ENCODE assay signal across 10 cellular contexts in genomic region chr3:102979682-102980378, GRCh38.
DNase-seq lines count a peak whose midpoint lies in the region; ATAC-seq and TF ChIP-seq lines count a peak whose summit lies in the region.
"Had no signal": no experiment of that assay in that cellular context is flagged by ENCODE, and none has a peak within 500 bp of the region (broad histone marks: within the 10 kb centered on the region; RNA-seq: fewer than 3 reads in every experiment).

No MANE protein-coding gene starts in this region.

- no peaks in the 10 kb centered on the region for H3K36me3 Mint-ChIP-seq in activated naive CD8-positive, alpha-beta T cell treated with anti-CD3 and anti-CD28 coated beads, Interleukin-2, amount 50 U/mL, for 24 hours (ENCODE audit: low read depth)
- H3K36me3 Mint-ChIP-seq: activated CD4-positive, alpha-beta memory T cell treated with anti-CD3 and anti-CD28 coated beads for 36 hours had no signal

- 35 to 37% methylated on average over 4 of the region's 4 CpGs for WGBS in esophagus, 2 donors

- CTCF ChIA-PET in AG04449 (lab: Yijun Ruan, JAX), result no interaction called here

- intact Hi-C loops in posterior cingulate gyrus (cut with DNase I), result no loop called here

- TF ChIP-seq CTCF in AG04449 (IDR thresholded peaks at IDR 0.05; ENCODE audit: insufficient read depth, low read length, missing control alignments), result no peak

- no peaks in the 10 kb centered on the region for H3K4me1 Mint-ChIP-seq in activated naive CD8-positive, alpha-beta T cell treated with anti-CD3 and anti-CD28 coated beads, Interleukin-2, amount 50 U/mL, for 24 hours
- H3K4me1 Mint-ChIP-seq: B cell had no signal

- ATAC-seq in activated naive CD8-positive, alpha-beta T cell treated with anti-CD3 and anti-CD28 coated beads, Interleukin-2, amount 50 U/mL, for 24 hours, result no peak
- ATAC-seq in HG02798 (IDR thresholded peaks at IDR 0.05; ENCODE audit: poor library complexity, unreplicated experiment), result no peak

- no peaks in the 10 kb centered on the region for H3K9me3 ChIP-seq in esophagus (ENCODE audit: control insufficient read depth in 2 of 2, insufficient read depth in 1 of 2, low read depth in 1 of 2, low read length in 1 of 2)

- no peaks in the 10 kb centered on the region for H3K9me3 Mint-ChIP-seq in activated naive CD8-positive, alpha-beta T cell treated with anti-CD3 and anti-CD28 coated beads, Interleukin-2, amount 50 U/mL, for 24 hours
- H3K9me3 Mint-ChIP-seq: activated CD4-positive, alpha-beta memory T cell treated with anti-CD3 and anti-CD28 coated beads for 36 hours had no signal

- no peaks in the 10 kb centered on the region for H3K36me3 ChIP-seq in esophagus (ENCODE audit: control insufficient read depth in 2 of 2, insufficient read depth in 2 of 2, low read length in 1 of 2)

- H3K4me3 ChIP-seq in AG04449 (ENCODE audit: low read depth, low read length), result no peak overlapping the region
- H3K4me3 ChIP-seq in esophagus (ENCODE audit: low read depth in 1 of 2, low read length in 2 of 2), result no peak overlapping the region

- POLR2A ChIA-PET in AG04449 (lab: Yijun Ruan, JAX), result no interaction called here

- H3K27ac ChIP-seq in esophagus (ENCODE audit: low read depth in 2 of 2, low read length in 1 of 2), result peak overlapping the region; percentile 4 to 24

- H3K27ac Mint-ChIP-seq in activated naive CD8-positive, alpha-beta T cell treated with anti-CD3 and anti-CD28 coated beads, Interleukin-2, amount 50 U/mL, for 24 hours, result no peak overlapping the region
- H3K27ac Mint-ChIP-seq: activated CD4-positive, alpha-beta memory T cell treated with anti-CD3 and anti-CD28 coated beads for 36 hours; B cell had no signal

- H3K4me1 ChIP-seq in esophagus (ENCODE audit: control insufficient read depth in 2 of 2, insufficient read depth in 2 of 2, low read length in 1 of 2), result no peaks in the 10 kb centered on the region

- no peaks in the 10 kb centered on the region for H3K27me3 Mint-ChIP-seq in activated naive CD8-positive, alpha-beta T cell treated with anti-CD3 and anti-CD28 coated beads, Interleukin-2, amount 50 U/mL, for 24 hours
- H3K27me3 Mint-ChIP-seq: activated CD4-positive, alpha-beta memory T cell treated with anti-CD3 and anti-CD28 coated beads for 36 hours; B cell had no signal

- no peak overlapping the region for H3K4me3 Mint-ChIP-seq in activated naive CD8-positive, alpha-beta T cell treated with anti-CD3 and anti-CD28 coated beads, Interleukin-2, amount 50 U/mL, for 24 hours
- H3K4me3 Mint-ChIP-seq: activated CD4-positive, alpha-beta memory T cell treated with anti-CD3 and anti-CD28 coated beads for 36 hours; B cell had no signal

- DNase-seq in AG04449 (ENCODE audit: low read depth, low spot score) (peak; percentile 44), NCI-H460 (ENCODE audit: extremely low read depth, low read depth) (peak; percentile 55), non-pigmented ciliary epithelial cell (ENCODE audit: low read depth) (peak; percentile 85), MV-4-11 (lab: John Stamatoyannopoulos, UW) (no peak), posterior cingulate gyrus (no peak)
- DNase-seq in activated naive CD8-positive, alpha-beta T cell treated with anti-CD3 and anti-CD28 coated beads, Interleukin-2, amount 50 U/mL, for 24 hours, result no peak
- DNase-seq: activated CD4-positive, alpha-beta memory T cell treated with anti-CD3 and anti-CD28 coated beads for 36 hours had no signal

- H3K27me3 ChIP-seq in esophagus (ENCODE audit: control insufficient read depth in 1 of 2, insufficient read depth in 2 of 2, low read length in 2 of 2), result no peaks in the 10 kb centered on the region

Comparison
In these comparisons a context has a peak if more than half of its experiments do, and no peak if none do; other contexts are left out.
1. DNase-seq: peak in AG04449 (single experiment), NCI-H460 (single experiment) and non-pigmented ciliary epithelial cell (single experiment); none in activated naive CD8-positive, alpha-beta T cell treated with anti-CD3 and anti-CD28 coated beads, Interleukin-2, amount 50 U/mL, for 24 hours (single experiment), MV-4-11 (single experiment) and posterior cingulate gyrus (0 of 10).